ENCODE assay signal across 8 cellular contexts in the genomic region with DNA sequence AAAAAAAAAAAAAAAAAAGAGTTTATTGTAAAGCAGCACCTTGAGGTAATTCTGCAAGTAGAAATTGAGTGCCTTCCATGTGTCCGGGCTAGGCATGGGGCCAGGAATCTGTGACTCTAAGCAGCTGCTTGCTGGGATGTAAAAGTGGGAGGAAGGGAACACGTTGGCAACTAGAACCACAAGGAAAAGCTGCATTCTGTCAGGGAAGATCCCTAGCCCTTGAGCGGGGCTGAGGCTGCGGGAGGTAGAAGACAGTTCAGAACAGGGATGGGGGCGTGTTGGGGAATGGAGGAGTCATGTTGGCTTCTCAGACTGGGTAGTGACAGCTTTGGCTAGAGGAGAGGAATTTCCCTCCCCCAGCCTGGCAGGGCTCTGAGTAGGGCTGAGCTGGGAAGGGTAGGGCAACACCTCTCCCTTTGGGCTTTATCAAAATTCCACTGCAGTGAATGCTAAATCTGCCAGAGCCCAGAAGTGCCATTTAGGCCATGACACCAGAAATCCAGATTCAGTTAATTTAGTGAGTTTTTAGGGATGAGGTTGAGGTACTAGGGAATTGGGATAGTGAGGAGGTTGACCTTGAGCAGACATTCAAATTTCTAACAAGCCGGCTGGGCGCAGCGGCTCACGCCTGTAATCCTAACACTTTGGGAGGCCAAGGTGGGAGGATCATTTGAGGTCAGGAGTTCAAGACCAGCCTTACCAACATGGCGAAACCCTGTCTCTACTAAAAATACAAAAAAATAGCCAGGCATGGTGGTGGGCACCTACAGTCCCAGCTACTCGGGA. TPM values are rescaled to one million over a fixed set of nuclear protein-coding genes. Genes with fewer than 3 reads are reported as not detected.
DNase-seq lines count a peak whose midpoint lies in the region; ATAC-seq and TF ChIP-seq lines count a peak whose summit lies in the region.

No MANE protein-coding gene starts in this region.

- H3K79me2 ChIP-seq in Karpas-422 (ENCODE audit: low read length): peaks cover 16% of the 10 kb centered on the region

- H3K9me2 ChIP-seq in Karpas-422 (replicated peaks; ENCODE audit: insufficient read depth, low read length): no peaks in the 10 kb centered on the region

- no peak for TF ChIP-seq CTCF in HFFc6 (IDR thresholded peaks at IDR 0.05)
- TF ChIP-seq CTCF in brain (conservative IDR thresholded peaks at IDR 0.05): no peak

- H3K9me3 Mint-ChIP-seq in HFFc6: no peaks in the 10 kb centered on the region
- H3K9me3 Mint-ChIP-seq in brain: peaks cover 0 to 3% (median 0%) of the 10 kb centered on the region in 5 experiments

- peaks cover 3% of the 10 kb centered on the region; the same call in 1 of the 2 replicates for H3K36me3 Mint-ChIP-seq in HFFc6 (ENCODE audit: low read depth)
- no peaks in the 10 kb centered on the region for H3K36me3 Mint-ChIP-seq in brain

- peak overlapping the region; percentile 86 for H3K27ac Mint-ChIP-seq in HFFc6
- peak overlapping the region; percentile 56 to 95 (median 89) for H3K27ac Mint-ChIP-seq in brain

- H3K27me3 ChIP-seq in subcutaneous abdominal adipose tissue (ENCODE audit: control insufficient read depth in 5 of 5, insufficient read depth in 4 of 5, low read length in 5 of 5): no peaks in the 10 kb centered on the region
- H3K27me3 ChIP-seq in Karpas-422 (ENCODE audit: low read length): no peaks in the 10 kb centered on the region

- H3K9ac ChIP-seq in subcutaneous abdominal adipose tissue (ENCODE audit: low read length in 5 of 5) (no peak overlapping the region), Karpas-422 (ENCODE audit: low read length) (no peak overlapping the region)

- H3K4me1 Mint-ChIP-seq in HFFc6 (ENCODE audit: low read depth): peaks cover 54% of the 10 kb centered on the region
- H3K4me1 Mint-ChIP-seq in brain: peaks cover 36% of the 10 kb centered on the region

- H3K27me3 Mint-ChIP-seq in HFFc6 (ENCODE audit: insufficient read depth) (no peaks in the 10 kb centered on the region; the same call in 1 of the 2 replicates), brain (peaks cover 7% of the 10 kb centered on the region)

- H3K27ac ChIP-seq in subcutaneous abdominal adipose tissue (ENCODE audit: low read depth, low read length): peak overlapping the region; percentile 55
- H3K27ac ChIP-seq in Karpas-422 (ENCODE audit: low read length): no peak overlapping the region

- peak; percentile 74 for DNase-seq in HFFc6
- peak; percentile 73 for DNase-seq in iris pigment epithelial cell (ENCODE audit: low read depth)
- DNase-seq in activated CD4-positive, CD25-positive, alpha-beta regulatory T cell (lab: John Stamatoyannopoulos, UW): no peak
- no peak for DNase-seq in Karpas-422
- no peak for DNase-seq in NCI-H526 treated with DMSO at 0.1 percent for 48 hours (lab: John Stamatoyannopoulos, UW)

- no peak overlapping the region for H3K4me2 ChIP-seq in Karpas-422 (ENCODE audit: low read depth, low read length, poor library complexity, severe bottlenecking)

- H4K20me1 ChIP-seq in Karpas-422 (ENCODE audit: insufficient read depth, low read depth, low read length): no peaks in the 10 kb centered on the region

- H3K9me3 ChIP-seq in subcutaneous abdominal adipose tissue (ENCODE audit: control insufficient read depth in 5 of 5, low read length in 5 of 5) (no peaks in the 10 kb centered on the region), Karpas-422 (ENCODE audit: low read length) (no peaks in the 10 kb centered on the region)

- H3K36me3 ChIP-seq in subcutaneous abdominal adipose tissue (ENCODE audit: control insufficient read depth in 5 of 5, insufficient read depth in 5 of 5, low read length in 5 of 5): no peaks in the 10 kb centered on the region
- no peaks in the 10 kb centered on the region for H3K36me3 ChIP-seq in Karpas-422 (ENCODE audit: insufficient read depth, low read length)

- H3K4me3 ChIP-seq in subcutaneous abdominal adipose tissue (ENCODE audit: low read depth in 1 of 5, low read length in 5 of 5) (peak overlapping the region in 1 of 5 donors; percentile 25), Karpas-422 (ENCODE audit: low read length) (no peak overlapping the region)

- peak overlapping the region; percentile 76 for H3K4me3 Mint-ChIP-seq in HFFc6
- H3K4me3 Mint-ChIP-seq in brain: peak overlapping the region; percentile 34 to 84 (median 47)

- no peak for ATAC-seq in GM18861 (IDR thresholded peaks at IDR 0.05; ENCODE audit: unreplicated experiment)

- peaks cover 4 to 41% (median 37%) of the 10 kb centered on the region in 5 donors for H3K4me1 ChIP-seq in subcutaneous abdominal adipose tissue (ENCODE audit: control insufficient read depth in 5 of 5, insufficient read depth in 5 of 5, low read length in 5 of 5)
- H3K4me1 ChIP-seq in Karpas-422 (ENCODE audit: low read length): peaks cover 24% of the 10 kb centered on the region

- no peak overlapping the region for H2AFZ ChIP-seq in Karpas-422 (ENCODE audit: low read length)

RNA-seq across cellular contexts. Expression of gene TRAFD1, which starts 3.4 kb away (rescaled TPM):
- total RNA-seq in HFFc6 (2021; fragmentation: NEBNext Ultra II Directional; extraction: Animal tissue kit (Norgen Biotek cat#: 25700)): 10 to 100 TPM; 22.8 to 25.1 (median 24.0) TPM
- 48.9 TPM for polyA plus RNA-seq in brain (ENCODE audit: insufficient read depth, low read depth, low replicate concordance)
- 52.1 and 86.1 TPM in 2 replicates for total RNA-seq in Karpas-422 (2014; rRNA removed; shearing (Covaris generic); ENCODE audit: low replicate concordance)

RNA-seq across cellular contexts. Expression of gene NAA25, which starts 13.4 kb away (rescaled TPM):
- 10 to 100 TPM; 21.2 to 26.8 (median 23.8) TPM for total RNA-seq in HFFc6 (2021; fragmentation: NEBNext Ultra II Directional; extraction: Animal tissue kit (Norgen Biotek cat#: 25700))
- polyA plus RNA-seq in brain (ENCODE audit: insufficient read depth, low read depth, low replicate concordance): 3.0 TPM
- 30.7 and 39.2 TPM in 2 replicates for total RNA-seq in Karpas-422 (2014; rRNA removed; shearing (Covaris generic); ENCODE audit: low replicate concordance)

Comparison
In these comparisons a context has a peak if more than half of its experiments do, and no peak if none do; other contexts are left out.
1. DNase-seq: peak in HFFc6 (single experiment) and iris pigment epithelial cell (single experiment); none in activated CD4-positive, CD25-positive, alpha-beta regulatory T cell (0 of 4), Karpas-422 (single experiment) and NCI-H526 treated with DMSO at 0.1 percent for 48 hours (single experiment).